8 cellular contexts compared by ENCODE assay signal in the genomic region with DNA sequence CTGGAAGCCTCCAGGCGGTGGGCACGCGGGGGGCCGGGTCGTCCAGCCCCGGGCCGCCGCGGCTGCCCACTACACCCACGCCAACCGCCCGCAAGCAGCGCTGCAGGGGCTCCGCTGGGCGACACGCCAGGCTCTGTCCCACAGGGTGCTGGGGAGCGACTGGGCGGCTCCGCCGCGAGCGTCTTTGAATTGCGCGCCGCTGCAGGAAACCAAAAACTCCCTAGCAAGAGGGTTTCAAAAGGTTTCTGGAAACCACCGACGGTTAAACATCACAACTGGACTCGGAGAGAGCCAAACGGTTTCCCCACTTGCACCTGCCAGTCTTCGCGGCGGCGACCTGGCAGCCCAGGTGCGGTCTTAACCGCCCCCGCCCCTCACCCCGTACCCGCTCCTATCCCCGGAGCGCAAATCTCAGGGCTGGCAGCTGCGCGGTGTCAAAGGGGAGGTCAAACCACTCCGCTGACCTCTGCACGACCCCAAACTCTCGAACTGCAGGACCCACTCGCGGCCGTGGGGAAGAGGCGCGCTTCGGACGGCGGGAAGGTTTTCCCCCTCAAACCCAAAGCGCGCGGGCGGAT. TPM values are rescaled to one million over a fixed set of nuclear protein-coding genes. Genes with fewer than 3 reads are reported as not detected.
A peak's percentile ranks its signal among the peaks of the same experiment; 100 is the strongest.
DNase-seq lines count a peak whose midpoint lies in the region; ATAC-seq and TF ChIP-seq lines count a peak whose summit lies in the region.

No MANE protein-coding gene starts in this region.

- peak; percentile 19 for DNase-seq in NCI-H2227 (lab: John Stamatoyannopoulos, UW; ENCODE audit: unreplicated experiment)
- DNase-seq in NCI-H2227 treated with DMSO at 0.1 percent for 48 hours (lab: John Stamatoyannopoulos, UW) = no peak
- peak; percentile 51 for DNase-seq in astrocyte of the hippocampus (ENCODE audit: low read depth, low spot score)
- DNase-seq in left lung = peak; percentile 70 to 91
- peak; percentile 46 to 56 for DNase-seq in stimulated activated CD8-positive, alpha-beta memory T cell treated with anti-CD3 and anti-CD28 coated beads, Interleukin-15, amount 100 ng/mL, for 48 hours (ENCODE audit: low read depth in 2 of 2)
- DNase-seq in GM19240 (ENCODE audit: insufficient read length, low spot score) = no peak

- TF ChIP-seq CTCF in left lung (IDR thresholded peaks at IDR 0.05) = no peak

- H3K27me3 ChIP-seq in left lung = peaks cover 45 to 52% of the 10 kb centered on the region in 2 donors

- intact Hi-C loops in left lung (cut with DNase I) = no loop called here

- peaks cover 9 to 71% of the 10 kb centered on the region in 2 donors for H3K4me1 ChIP-seq in left lung

- ATAC-seq in HG03025 (IDR thresholded peaks at IDR 0.05; ENCODE audit: low FRiP score, unreplicated experiment) (peak; percentile 50), SK-N-SH treated with all-trans-retinoic acid at 6 μM for 48 hours (peak; percentile 11; the same call in 1 of the 3 replicates), left lung (peak; percentile 28)

- H3K4me3 ChIP-seq in left lung = peak overlapping the region; percentile 37 to 72

- H3K9me3 ChIP-seq in left lung = no peaks in the 10 kb centered on the region

- peak overlapping the region; percentile 83 to 84 for H3K27ac ChIP-seq in left lung

- H3K36me3 ChIP-seq in left lung = peaks cover 0 to 19% of the 10 kb centered on the region in 2 donors

TF ChIP-seq in SK-N-SH treated with all-trans-retinoic acid at 6 μM for 48 hours, 23 proteins besides CTCF, POLR2A, EP300 and RAD21:
- TF ChIP-seq PPARA (CRISPR knock-in tag; IDR thresholded peaks at IDR 0.05; ENCODE audit: borderline replicate concordance) (no peak), TCF4 (CRISPR knock-in tag; IDR thresholded peaks at IDR 0.05; ENCODE audit: borderline replicate concordance) (no peak), ESRRG (CRISPR knock-in tag; IDR thresholded peaks at IDR 0.05) (no peak), TOX (CRISPR knock-in tag; IDR thresholded peaks at IDR 0.05; ENCODE audit: borderline replicate concordance) (no peak), ZFP30 (CRISPR knock-in tag; IDR thresholded peaks at IDR 0.05) (no peak), RARB (CRISPR knock-in tag; IDR thresholded peaks at IDR 0.05) (no peak), BACH2 (CRISPR knock-in tag; IDR thresholded peaks at IDR 0.05; ENCODE audit: borderline replicate concordance) (no peak), ZC3H10 (CRISPR knock-in tag; IDR thresholded peaks at IDR 0.05) (no peak), ZFP3 (CRISPR knock-in tag; IDR thresholded peaks at IDR 0.05) (no peak), SNAI2 (CRISPR knock-in tag; IDR thresholded peaks at IDR 0.05) (no peak), ZNF8 (CRISPR knock-in tag; IDR thresholded peaks at IDR 0.05) (no peak)
- TF ChIP-seq, protein P1, sequence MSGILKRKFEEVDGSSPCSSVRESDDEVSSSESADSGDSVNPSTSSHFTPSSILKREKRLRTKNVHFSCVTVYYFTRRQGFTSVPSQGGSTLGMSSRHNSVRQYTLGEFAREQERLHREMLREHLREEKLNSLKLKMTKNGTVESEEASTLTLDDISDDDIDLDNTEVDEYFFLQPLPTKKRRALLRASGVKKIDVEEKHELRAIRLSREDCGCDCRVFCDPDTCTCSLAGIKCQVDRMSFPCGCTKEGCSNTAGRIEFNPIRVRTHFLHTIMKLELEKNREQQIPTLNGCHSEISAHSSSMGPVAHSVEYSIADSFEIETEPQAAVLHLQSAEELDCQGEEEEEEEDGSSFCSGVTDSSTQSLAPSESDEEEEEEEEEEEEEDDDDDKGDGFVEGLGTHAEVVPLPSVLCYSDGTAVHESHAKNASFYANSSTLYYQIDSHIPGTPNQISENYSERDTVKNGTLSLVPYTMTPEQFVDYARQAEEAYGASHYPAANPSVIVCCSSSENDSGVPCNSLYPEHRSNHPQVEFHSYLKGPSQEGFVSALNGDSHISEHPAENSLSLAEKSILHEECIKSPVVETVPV (CRISPR knock-in tag; IDR thresholded peaks at IDR 0.05) = no peak
- TF ChIP-seq, protein P2, sequence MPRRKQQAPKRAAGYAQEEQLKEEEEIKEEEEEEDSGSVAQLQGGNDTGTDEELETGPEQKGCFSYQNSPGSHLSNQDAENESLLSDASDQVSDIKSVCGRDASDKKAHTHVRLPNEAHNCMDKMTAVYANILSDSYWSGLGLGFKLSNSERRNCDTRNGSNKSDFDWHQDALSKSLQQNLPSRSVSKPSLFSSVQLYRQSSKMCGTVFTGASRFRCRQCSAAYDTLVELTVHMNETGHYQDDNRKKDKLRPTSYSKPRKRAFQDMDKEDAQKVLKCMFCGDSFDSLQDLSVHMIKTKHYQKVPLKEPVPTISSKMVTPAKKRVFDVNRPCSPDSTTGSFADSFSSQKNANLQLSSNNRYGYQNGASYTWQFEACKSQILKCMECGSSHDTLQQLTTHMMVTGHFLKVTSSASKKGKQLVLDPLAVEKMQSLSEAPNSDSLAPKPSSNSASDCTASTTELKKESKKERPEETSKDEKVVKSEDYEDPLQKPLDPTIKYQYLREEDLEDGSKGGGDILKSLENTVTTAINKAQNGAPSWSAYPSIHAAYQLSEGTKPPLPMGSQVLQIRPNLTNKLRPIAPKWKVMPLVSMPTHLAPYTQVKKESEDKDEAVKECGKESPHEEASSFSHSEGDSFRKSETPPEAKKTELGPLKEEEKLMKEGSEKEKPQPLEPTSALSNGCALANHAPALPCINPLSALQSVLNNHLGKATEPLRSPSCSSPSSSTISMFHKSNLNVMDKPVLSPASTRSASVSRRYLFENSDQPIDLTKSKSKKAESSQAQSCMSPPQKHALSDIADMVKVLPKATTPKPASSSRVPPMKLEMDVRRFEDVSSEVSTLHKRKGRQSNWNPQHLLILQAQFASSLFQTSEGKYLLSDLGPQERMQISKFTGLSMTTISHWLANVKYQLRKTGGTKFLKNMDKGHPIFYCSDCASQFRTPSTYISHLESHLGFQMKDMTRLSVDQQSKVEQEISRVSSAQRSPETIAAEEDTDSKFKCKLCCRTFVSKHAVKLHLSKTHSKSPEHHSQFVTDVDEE (CRISPR knock-in tag; IDR thresholded peaks at IDR 0.05) = no peak
- TF ChIP-seq, protein P3, sequence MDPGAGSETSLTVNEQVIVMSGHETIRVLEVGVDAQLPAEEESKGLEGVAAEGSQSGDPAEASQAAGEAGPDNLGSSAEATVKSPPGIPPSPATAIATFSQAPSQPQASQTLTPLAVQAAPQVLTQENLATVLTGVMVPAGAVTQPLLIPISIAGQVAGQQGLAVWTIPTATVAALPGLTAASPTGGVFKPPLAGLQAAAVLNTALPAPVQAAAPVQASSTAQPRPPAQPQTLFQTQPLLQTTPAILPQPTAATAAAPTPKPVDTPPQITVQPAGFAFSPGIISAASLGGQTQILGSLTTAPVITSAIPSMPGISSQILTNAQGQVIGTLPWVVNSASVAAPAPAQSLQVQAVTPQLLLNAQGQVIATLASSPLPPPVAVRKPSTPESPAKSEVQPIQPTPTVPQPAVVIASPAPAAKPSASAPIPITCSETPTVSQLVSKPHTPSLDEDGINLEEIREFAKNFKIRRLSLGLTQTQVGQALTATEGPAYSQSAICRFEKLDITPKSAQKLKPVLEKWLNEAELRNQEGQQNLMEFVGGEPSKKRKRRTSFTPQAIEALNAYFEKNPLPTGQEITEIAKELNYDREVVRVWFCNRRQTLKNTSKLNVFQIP (CRISPR knock-in tag; IDR thresholded peaks at IDR 0.05; ENCODE audit: borderline replicate concordance, low read depth) = no peak
- TF ChIP-seq, protein P4, sequence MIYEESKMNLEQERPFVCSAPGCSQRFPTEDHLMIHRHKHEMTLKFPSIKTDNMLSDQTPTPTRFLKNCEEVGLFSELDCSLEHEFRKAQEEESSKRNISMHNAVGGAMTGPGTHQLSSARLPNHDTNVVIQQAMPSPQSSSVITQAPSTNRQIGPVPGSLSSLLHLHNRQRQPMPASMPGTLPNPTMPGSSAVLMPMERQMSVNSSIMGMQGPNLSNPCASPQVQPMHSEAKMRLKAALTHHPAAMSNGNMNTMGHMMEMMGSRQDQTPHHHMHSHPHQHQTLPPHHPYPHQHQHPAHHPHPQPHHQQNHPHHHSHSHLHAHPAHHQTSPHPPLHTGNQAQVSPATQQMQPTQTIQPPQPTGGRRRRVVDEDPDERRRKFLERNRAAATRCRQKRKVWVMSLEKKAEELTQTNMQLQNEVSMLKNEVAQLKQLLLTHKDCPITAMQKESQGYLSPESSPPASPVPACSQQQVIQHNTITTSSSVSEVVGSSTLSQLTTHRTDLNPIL (CRISPR knock-in tag; IDR thresholded peaks at IDR 0.05; ENCODE audit: low read depth) = no peak

RNA-seq across cellular contexts. Expression of a gene that starts 1.0 kb away (rescaled TPM):
- total RNA-seq in left lung = 10 to 100 TPM; 21.3 to 54.9 TPM

Comparison
In these comparisons a context has a peak if more than half of its experiments do, and no peak if none do; other contexts are left out.
1. DNase-seq: peak in NCI-H2227 (single experiment), astrocyte of the hippocampus (single experiment), left lung (2 of 2) and stimulated activated CD8-positive, alpha-beta memory T cell treated with anti-CD3 and anti-CD28 coated beads, Interleukin-15, amount 100 ng/mL, for 48 hours (2 of 2); none in NCI-H2227 treated with DMSO at 0.1 percent for 48 hours (single experiment) and GM19240 (single experiment).
2. Peak in every context shown above with its lines, with median percentiles within 50 percentile points of each other: ATAC-seq.